ENCODE assay signal across 18 cellular contexts in genomic region chr10:121442086-121442485, GRCh38.
DNase-seq lines count a peak whose midpoint lies in the region; ATAC-seq and TF ChIP-seq lines count a peak whose summit lies in the region.
"Had no signal": no experiment of that assay in that cellular context is flagged by ENCODE, and none has a peak within 500 bp of the region (broad histone marks: within the 10 kb centered on the region; RNA-seq: fewer than 3 reads in every experiment).

No MANE protein-coding gene starts in this region.

- H3K27ac ChIP-seq in GM23338 (ENCODE audit: low read depth) (no peak overlapping the region), layer of hippocampus (ENCODE audit: low read depth, low read length) (peak overlapping the region; percentile 24), osteoblast (ENCODE audit: low read depth, low read length) (no peak overlapping the region)
- H3K27ac ChIP-seq: BLaER1 treated with 17β-estradiol and CSF1 and Interleukin-3, amounts not matched to agents 10 nM and 100 nM; GM23248; Peyer's patch had no signal

- H3K9me3 ChIP-seq in osteoblast (ENCODE audit: low read depth, low read length), result no peaks in the 10 kb centered on the region
- H3K9me3 ChIP-seq: BLaER1 treated with 17β-estradiol and CSF1 and Interleukin-3, amounts not matched to agents 10 nM and 100 nM; Peyer's patch had no signal

- H3K4me3 ChIP-seq in GM23338 (no peak overlapping the region), osteoblast (ENCODE audit: insufficient read depth, low read length) (no peak overlapping the region)
- H3K4me3 ChIP-seq: BLaER1 treated with 17β-estradiol and CSF1 and Interleukin-3, amounts not matched to agents 10 nM and 100 nM; GM23248; Peyer's patch had no signal

- H3K36me3 ChIP-seq in GM23338 (ENCODE audit: insufficient read depth) (no peaks in the 10 kb centered on the region), osteoblast (ENCODE audit: insufficient read depth, low read length) (no peaks in the 10 kb centered on the region)
- H3K36me3 ChIP-seq: BLaER1 treated with 17β-estradiol and CSF1 and Interleukin-3, amounts not matched to agents 10 nM and 100 nM; Peyer's patch had no signal

- no peaks in the 10 kb centered on the region for H4K20me1 ChIP-seq in GM23338 (replicated peaks; ENCODE audit: insufficient read depth)
- no peaks in the 10 kb centered on the region for H4K20me1 ChIP-seq in osteoblast (ENCODE audit: insufficient read depth, low read length)
- H4K20me1 ChIP-seq: BLaER1 treated with 17β-estradiol and CSF1 and Interleukin-3, amounts not matched to agents 10 nM and 100 nM had no signal

- H3K4me1 Mint-ChIP-seq in GM23338 (peaks cover 4% of the 10 kb centered on the region), brain (peaks cover 31% of the 10 kb centered on the region)
- H3K4me1 Mint-ChIP-seq: CD4-positive, alpha-beta memory T cell had no signal

- H3K27ac Mint-ChIP-seq in GM23338 (no peak overlapping the region), brain (peak overlapping the region in 4 of 5 experiments; percentile 19 to 66 (median 39))
- H3K27ac Mint-ChIP-seq: CD4-positive, alpha-beta memory T cell had no signal

- H3K4me2 ChIP-seq in GM23338, result no peak overlapping the region
- no peak overlapping the region for H3K4me2 ChIP-seq in osteoblast (ENCODE audit: insufficient read depth, low read length)
- H3K4me2 ChIP-seq: BLaER1 treated with 17β-estradiol and CSF1 and Interleukin-3, amounts not matched to agents 10 nM and 100 nM had no signal

- H3K27me3 Mint-ChIP-seq in GM23338 (ENCODE audit: insufficient read depth, low read depth, poor library complexity), result peaks cover 2% of the 10 kb centered on the region
- peaks cover 10% of the 10 kb centered on the region for H3K27me3 Mint-ChIP-seq in brain
- H3K27me3 Mint-ChIP-seq: CD4-positive, alpha-beta memory T cell had no signal

- no peak for DNase-seq in GM23338 (ENCODE audit: low spot score)
- peak; percentile 49 for DNase-seq in retina
- DNase-seq in osteoblast (ENCODE audit: insufficient read length, low spot score, missing footprints), result no peak
- DNase-seq in stimulated activated CD4-positive, alpha-beta T cell treated with anti-CD3 and anti-CD28 coated beads, Interleukin-2, amount 100 ng/mL, for 48 hours, result no peak
- DNase-seq: CD4-positive, alpha-beta memory T cell; GDM1; GM23248; Kasumi-1; NCI-H187; NCI-H510A; NCI-H748 treated with DMSO at 0.1 percent for 48 hours; Peyer's patch had no signal

- H3K36me3 Mint-ChIP-seq in GM23338 (ENCODE audit: low read depth) (no peaks in the 10 kb centered on the region), brain (no peaks in the 10 kb centered on the region)
- H3K36me3 Mint-ChIP-seq: CD4-positive, alpha-beta memory T cell had no signal

- no peak overlapping the region for H3K4me3 Mint-ChIP-seq in GM23338
- H3K4me3 Mint-ChIP-seq in brain, result no peak overlapping the region
- H3K4me3 Mint-ChIP-seq: CD4-positive, alpha-beta memory T cell had no signal

- H3K9me3 Mint-ChIP-seq in GM23338 (no peaks in the 10 kb centered on the region), brain (peaks cover 0 to 5% (median 0%) of the 10 kb centered on the region in 5 experiments)

- H3K79me2 ChIP-seq in GM23338 (replicated peaks; ENCODE audit: insufficient read depth), result no peaks in the 10 kb centered on the region
- no peaks in the 10 kb centered on the region for H3K79me2 ChIP-seq in osteoblast (ENCODE audit: insufficient read depth, low read length)

- H3F3A ChIP-seq in GM23338 (replicated peaks; ENCODE audit: low read depth), result no peaks in the 10 kb centered on the region

- peaks cover 4% of the 10 kb centered on the region; the same call in 1 of the 2 replicates for H3K9me2 ChIP-seq in GM23338 (ENCODE audit: insufficient read depth)

- no peak for TF ChIP-seq CTCF in GM23338 (conservative IDR thresholded peaks at IDR 0.05; ENCODE audit: low read depth in 2 of 2)
- no peak for TF ChIP-seq CTCF in brain (conservative IDR thresholded peaks at IDR 0.05)
- no peak for TF ChIP-seq CTCF in osteoblast (IDR thresholded peaks at IDR 0.05; ENCODE audit: extremely low read depth, low read depth, low read length)

- peaks cover 2% of the 10 kb centered on the region; the same call in 1 of the 2 replicates for H3K4me1 ChIP-seq in GM23338 (ENCODE audit: insufficient read depth)
- H3K4me1 ChIP-seq in osteoblast (ENCODE audit: insufficient read depth, low read length), result no peaks in the 10 kb centered on the region
- H3K4me1 ChIP-seq: Peyer's patch had no signal

- H3K27me3 ChIP-seq in GM23338 (ENCODE audit: insufficient read depth) (no peaks in the 10 kb centered on the region), layer of hippocampus (ENCODE audit: control insufficient read depth, insufficient read depth, low read length) (no peaks in the 10 kb centered on the region), osteoblast (ENCODE audit: insufficient read depth, low read length) (no peaks in the 10 kb centered on the region)
- H3K27me3 ChIP-seq: BLaER1 treated with 17β-estradiol and CSF1 and Interleukin-3, amounts not matched to agents 10 nM and 100 nM; Peyer's patch had no signal

- peak overlapping the region; percentile 56; the same call in 1 of the 2 replicates for H2AFZ ChIP-seq in GM23338
- H2AFZ ChIP-seq in osteoblast (ENCODE audit: low read length), result no peak overlapping the region
- H2AFZ ChIP-seq: GM23248 had no signal

- peak; percentile 30 for ATAC-seq in GM23338
- ATAC-seq in HG03442 (IDR thresholded peaks at IDR 0.05; ENCODE audit: unreplicated experiment), result no peak
- ATAC-seq: HCT116, SK-N-SH treated with all-trans-retinoic acid at 6 μM for 48 hours had no signal

TF ChIP-seq in GM23338, 12 proteins besides CTCF, POLR2A, EP300 and RAD21 (continues in another document):
- no peak for TF ChIP-seq POLR2AphosphoS5 (IDR thresholded peaks at IDR 0.05; ENCODE audit: low read depth)
- no peak for TF ChIP-seq ZNF331 (CRISPR knock-in tag; IDR thresholded peaks at IDR 0.05; ENCODE audit: low read depth)
- TF ChIP-seq ZNF462 (CRISPR knock-in tag; IDR thresholded peaks at IDR 0.05), result no peak
- no peak for TF ChIP-seq JUNB (IDR thresholded peaks at IDR 0.05; ENCODE audit: unreplicated experiment)
